ENCODE assay signal across 9 cellular contexts in the genomic region with DNA sequence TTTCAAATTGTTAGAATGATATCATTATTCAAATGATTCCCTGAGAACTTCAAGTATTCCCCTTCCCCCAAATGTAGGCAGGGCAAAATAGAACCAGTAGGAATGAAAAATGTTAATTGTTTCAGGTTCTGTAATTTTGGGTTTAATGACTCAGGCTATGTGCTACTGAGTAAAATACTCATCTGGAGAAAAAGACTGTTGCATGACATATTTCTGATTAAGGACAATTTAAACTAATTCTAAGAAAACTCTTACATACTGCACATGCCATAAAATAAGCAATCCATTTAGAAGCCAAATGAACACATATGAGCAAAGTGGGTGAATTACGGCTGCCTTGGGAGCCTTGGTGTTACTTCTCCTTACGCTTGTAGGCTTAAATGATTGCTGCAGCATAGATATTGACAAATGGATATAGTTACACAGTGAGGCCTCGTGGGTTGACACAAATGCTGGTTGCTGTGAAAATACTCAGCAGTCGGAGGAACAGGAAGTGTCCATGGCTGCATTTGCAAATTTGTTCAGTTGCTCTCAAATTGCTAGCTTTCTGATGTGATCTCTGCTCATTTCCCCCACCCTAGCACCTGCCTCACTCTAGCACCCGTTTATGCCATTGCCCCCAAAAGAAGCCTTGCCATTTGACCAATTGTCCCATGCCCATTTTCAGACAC.
DNase-seq lines count a peak whose midpoint lies in the region; ATAC-seq and TF ChIP-seq lines count a peak whose summit lies in the region.
"Had no signal": no experiment of that assay in that cellular context is flagged by ENCODE, and none has a peak within 500 bp of the region (broad histone marks: within the 10 kb centered on the region; RNA-seq: fewer than 3 reads in every experiment).

No MANE protein-coding gene starts in this region.

- no peak overlapping the region for H2AK5ac ChIP-seq in mesenchymal stem cell (ENCODE audit: low read length, severe bottlenecking)

- H4K20me1 ChIP-seq in neural cell (ENCODE audit: insufficient read depth): no peaks in the 10 kb centered on the region

- no peak overlapping the region for H4K91ac ChIP-seq in mesenchymal stem cell (ENCODE audit: low read length)

- DNase-seq in NCI-H510A treated with DMSO at 0.1 percent for 48 hours (lab: John Stamatoyannopoulos, UW) (peak; percentile 23), NCI-H510A (lab: John Stamatoyannopoulos, UW) (no peak), Peyer's patch (peak in 2 of 3 donors; percentile 64 to 77), mesenchymal stem cell (no peak), NCI-H82 treated with DMSO at 0.1 percent for 48 hours (lab: John Stamatoyannopoulos, UW; ENCODE audit: unreplicated experiment) (no peak)
- no peak for DNase-seq in activated CD4-positive, CD25-positive, alpha-beta regulatory T cell treated with anti-CD3 and anti-CD28 coated beads, Interleukin-2, amount 50 U/mL, for 72 hours
- DNase-seq: kidney had no signal

- H3K4me1 ChIP-seq in Peyer's patch (peaks cover 0 to 27% (median 2%) of the 10 kb centered on the region in 4 donors), mesenchymal stem cell (ENCODE audit: control insufficient read depth, insufficient read depth, low read depth, low read length) (no peaks in the 10 kb centered on the region)

- TF ChIP-seq EP300 in neural cell (conservative IDR thresholded peaks at IDR 0.05; ENCODE audit: poor library complexity, severe bottlenecking): no peak

- H3K14ac ChIP-seq in mesenchymal stem cell (ENCODE audit: low read length in 2 of 2): no peak overlapping the region

- no peak overlapping the region for H3K4ac ChIP-seq in mesenchymal stem cell (ENCODE audit: low read depth in 1 of 2, low read length in 2 of 2)

- WGBS in mesenchymal stem cell: 67% methylated on average over 5 of the region's 5 CpGs

- no peak for TF ChIP-seq RAD21 in neural cell (conservative IDR thresholded peaks at IDR 0.05)

- H3K27ac ChIP-seq in Peyer's patch: peak overlapping the region in 2 of 4 donors; percentile 37 to 57
- H3K27ac ChIP-seq in neural cell (ENCODE audit: low read length): peak overlapping the region; percentile 13
- no peak overlapping the region for H3K27ac ChIP-seq in mesenchymal stem cell (ENCODE audit: low read length, poor library complexity, severe bottlenecking)

- TF ChIP-seq CTCF in Peyer's patch (IDR thresholded peaks at IDR 0.05) (no peak), neural cell (IDR thresholded peaks at IDR 0.05; ENCODE audit: poor library complexity, severe bottlenecking) (no peak)

- H2AFZ ChIP-seq in neural cell (ENCODE audit: low read depth, low read length): no peak overlapping the region
- H2AFZ ChIP-seq in mesenchymal stem cell (ENCODE audit: low read depth, low read length): no peak overlapping the region

- no peaks in the 10 kb centered on the region for H3F3A ChIP-seq in neural cell (ENCODE audit: insufficient read depth, low read length, poor library complexity, severe bottlenecking)

- H3K18ac ChIP-seq in mesenchymal stem cell (ENCODE audit: low read depth in 1 of 2, low read length in 2 of 2): no peak overlapping the region

- H3K9ac ChIP-seq in neural cell (ENCODE audit: low read length) (no peak overlapping the region), mesenchymal stem cell (ENCODE audit: low read length) (no peak overlapping the region)

- no peak overlapping the region for H3K23ac ChIP-seq in mesenchymal stem cell (ENCODE audit: low read length in 2 of 2)

- H2BK120ac ChIP-seq in mesenchymal stem cell (ENCODE audit: low read depth, low read length): no peak overlapping the region

- H3K36me3 ChIP-seq in Peyer's patch: no peaks in the 10 kb centered on the region
- no peaks in the 10 kb centered on the region for H3K36me3 ChIP-seq in neural cell (ENCODE audit: insufficient read depth, low read length)
- no peaks in the 10 kb centered on the region for H3K36me3 ChIP-seq in mesenchymal stem cell (ENCODE audit: control insufficient read depth in 1 of 2, insufficient read depth in 2 of 2, low read depth in 1 of 2, low read length in 2 of 2)

- H3K27me3 ChIP-seq in Peyer's patch (no peaks in the 10 kb centered on the region), neural cell (ENCODE audit: insufficient read depth, low read depth, low read length) (no peaks in the 10 kb centered on the region), mesenchymal stem cell (ENCODE audit: control insufficient read depth in 1 of 2, insufficient read depth in 1 of 2, low read length in 2 of 2) (no peaks in the 10 kb centered on the region)

- no peaks in the 10 kb centered on the region for H3K9me2 ChIP-seq in neural cell (ENCODE audit: insufficient read depth, low read length)

- H3K4me2 ChIP-seq in neural cell (ENCODE audit: low read length) (no peak overlapping the region), mesenchymal stem cell (ENCODE audit: low read length, poor library complexity, severe bottlenecking) (no peak overlapping the region)

- H2BK12ac ChIP-seq in mesenchymal stem cell (ENCODE audit: low read length in 2 of 2): no peak overlapping the region

- TF ChIP-seq POLR2A in Peyer's patch (IDR thresholded peaks at IDR 0.05): no peak

- H3K79me2 ChIP-seq in neural cell (replicated peaks; ENCODE audit: insufficient read depth, low read length): no peaks in the 10 kb centered on the region

- peak; percentile 32 for ATAC-seq in HG02852 (IDR thresholded peaks at IDR 0.05; ENCODE audit: unreplicated experiment)

- H3K9me3 ChIP-seq in Peyer's patch: no peaks in the 10 kb centered on the region
- no peaks in the 10 kb centered on the region for H3K9me3 ChIP-seq in neural cell (ENCODE audit: low read length)
- H3K9me3 ChIP-seq in mesenchymal stem cell (ENCODE audit: control insufficient read depth, low read length): no peaks in the 10 kb centered on the region

- no peak overlapping the region for H2BK15ac ChIP-seq in mesenchymal stem cell (ENCODE audit: low read depth, poor library complexity, severe bottlenecking)

- no peak overlapping the region for H4K8ac ChIP-seq in mesenchymal stem cell (ENCODE audit: low read length)

- H3K4me3 ChIP-seq in Peyer's patch (no peak overlapping the region), neural cell (ENCODE audit: low read length) (no peak overlapping the region), mesenchymal stem cell (ENCODE audit: insufficient read depth in 1 of 2, low read depth in 1 of 2, low read length in 2 of 2) (no peak overlapping the region)

- no peaks in the 10 kb centered on the region for H3K79me1 ChIP-seq in mesenchymal stem cell (replicated peaks; ENCODE audit: low read length, poor library complexity, severe bottlenecking)

- H2BK5ac ChIP-seq in mesenchymal stem cell (ENCODE audit: low read depth, low read length, poor library complexity, severe bottlenecking): no peak overlapping the region

TF ChIP-seq in neural cell, 6 proteins besides CTCF, POLR2A, EP300 and RAD21:
- TF ChIP-seq POLR2AphosphoS5 (IDR thresholded peaks at IDR 0.05) (no peak), SMC3 (conservative IDR thresholded peaks at IDR 0.05; ENCODE audit: poor library complexity) (no peak), EZH2 (IDR thresholded peaks at IDR 0.05; ENCODE audit: borderline replicate concordance, insufficient read depth, low read length, poor library complexity, severe bottlenecking) (no peak)

Comparison
In these comparisons a context has a peak if more than half of its experiments do, and no peak if none do; other contexts are left out.
1. DNase-seq: peak in NCI-H510A treated with DMSO at 0.1 percent for 48 hours (single experiment) and Peyer's patch (2 of 3); none in NCI-H510A (single experiment), mesenchymal stem cell (single experiment), NCI-H82 treated with DMSO at 0.1 percent for 48 hours (single experiment) and activated CD4-positive, CD25-positive, alpha-beta regulatory T cell treated with anti-CD3 and anti-CD28 coated beads, Interleukin-2, amount 50 U/mL, for 72 hours (single experiment).